2 cellular contexts compared by ENCODE assay signal in genomic region chr19:43824572-43824971, GRCh38. TPM values are rescaled to one million over a fixed set of nuclear protein-coding genes. Genes with fewer than 3 reads are reported as not detected.
"Had no signal": no experiment of that assay in that cellular context is flagged by ENCODE, and none has a peak within 500 bp of the region (broad histone marks: within the 10 kb centered on the region; RNA-seq: fewer than 3 reads in every experiment).

No MANE protein-coding gene starts in this region.

RNA-seq across cellular contexts. Expression of gene ZNF283, which starts 2.5 kb away (rescaled TPM):
- total RNA-seq: ascending aorta had no signal

RNA-seq across cellular contexts. Expression of gene LYPD5, which starts 22.3 kb away (rescaled TPM):
- total RNA-seq: ascending aorta had no signal

RNA-seq across cellular contexts. Expression of gene ZNF404, which starts 59.2 kb away (rescaled TPM):
- total RNA-seq: ascending aorta, NCI-H460 had no signal
